9 cellular contexts compared by ENCODE assay signal in genomic region chr5:135543151-135543818, GRCh38. TPM values are rescaled to one million over a fixed set of nuclear protein-coding genes. Genes with fewer than 3 reads are reported as not detected.
A peak's percentile ranks its signal among the peaks of the same experiment; 100 is the strongest.
DNase-seq lines count a peak whose midpoint lies in the region; ATAC-seq, FAIRE-seq and TF ChIP-seq lines count a peak whose summit lies in the region.
"Had no signal": no experiment of that assay in that cellular context is flagged by ENCODE, and none has a peak within 500 bp of the region (broad histone marks: within the 10 kb centered on the region; RNA-seq: fewer than 3 reads in every experiment).

No MANE protein-coding gene starts in this region.

- H3K4me1 Mint-ChIP-seq in astrocyte (ENCODE audit: low read depth, unreplicated experiment) = peaks cover 1% of the 10 kb centered on the region

- no peak for TF ChIP-seq POLR2A in vagina (IDR thresholded peaks at IDR 0.05)

- H3K27ac ChIP-seq in right atrium auricular region = no peak overlapping the region
- no peak overlapping the region for H3K27ac ChIP-seq in astrocyte (ENCODE audit: low read depth, low read length)
- H3K27ac ChIP-seq in mucosa of rectum (ENCODE audit: low read depth in 2 of 2, low read length in 2 of 2) = no peak overlapping the region
- H3K27ac ChIP-seq in vagina = no peak overlapping the region
- H3K27ac ChIP-seq: neutrophil had no signal

- no peak overlapping the region for H3K27ac Mint-ChIP-seq in astrocyte (ENCODE audit: unreplicated experiment)

- H3K36me3 ChIP-seq in right atrium auricular region = no peaks in the 10 kb centered on the region
- H3K36me3 ChIP-seq in astrocyte (ENCODE audit: insufficient read depth, low read length) = no peaks in the 10 kb centered on the region
- H3K36me3 ChIP-seq in mucosa of rectum (ENCODE audit: control insufficient read depth in 2 of 2, insufficient read depth in 2 of 2, low read length in 2 of 2) = no peaks in the 10 kb centered on the region
- H3K36me3 ChIP-seq in vagina = no peaks in the 10 kb centered on the region
- H3K36me3 ChIP-seq: neutrophil had no signal

- H3K27me3 Mint-ChIP-seq in astrocyte (ENCODE audit: low read depth, unreplicated experiment) = peaks cover 91% of the 10 kb centered on the region

- DNase-seq in right atrium auricular region (ENCODE audit: low spot score) = no peak
- DNase-seq in cardiac septum (ENCODE audit: low spot score) = no peak
- DNase-seq in astrocyte (ENCODE audit: low read depth) = no peak
- DNase-seq in vagina (ENCODE audit: extremely low spot score in 2 of 2) = no peak
- DNase-seq in AG20443 (ENCODE audit: low spot score) = no peak
- no peak for DNase-seq in NOMO-1 treated with DMSO at 0.1 percent for 48 hours (lab: John Stamatoyannopoulos, UW; ENCODE audit: unreplicated experiment)

- H3K9me3 ChIP-seq in right atrium auricular region (no peaks in the 10 kb centered on the region), astrocyte (ENCODE audit: insufficient read depth, low read depth, low read length) (no peaks in the 10 kb centered on the region), mucosa of rectum (ENCODE audit: control insufficient read depth in 2 of 2, low read length in 2 of 2) (no peaks in the 10 kb centered on the region), vagina (no peaks in the 10 kb centered on the region)
- H3K9me3 ChIP-seq: neutrophil had no signal

- H3K4me1 ChIP-seq in right atrium auricular region (peaks cover 0 to 15% of the 10 kb centered on the region in 2 donors), astrocyte (ENCODE audit: insufficient read depth, low read length) (peaks cover 9% of the 10 kb centered on the region), mucosa of rectum (ENCODE audit: control insufficient read depth in 2 of 2, insufficient read depth in 2 of 2, low read length in 2 of 2) (peaks cover 2 to 3% of the 10 kb centered on the region in 2 donors), vagina (peaks cover 21% of the 10 kb centered on the region)

- H3K36me3 Mint-ChIP-seq in astrocyte (ENCODE audit: low read depth, unreplicated experiment) = peaks cover 3% of the 10 kb centered on the region

- no peaks in the 10 kb centered on the region for H4K20me1 ChIP-seq in astrocyte (ENCODE audit: insufficient read depth, low read length)

- intact Hi-C loops in cardiac septum (cut with DNase I) = no loop called here
- intact Hi-C loops in vagina (cut with DNase I) = no loop called here

- H3K4me3 ChIP-seq in right atrium auricular region = peak overlapping the region; percentile 26 to 50
- H3K4me3 ChIP-seq in astrocyte (ENCODE audit: insufficient read depth, low read depth, low read length) = no peak overlapping the region
- peak overlapping the region; percentile 38 to 74 for H3K4me3 ChIP-seq in mucosa of rectum (ENCODE audit: low read length in 2 of 2)
- peak overlapping the region; percentile 32 to 39 for H3K4me3 ChIP-seq in vagina

- H3K4me3 Mint-ChIP-seq in astrocyte (ENCODE audit: unreplicated experiment) = peak overlapping the region; percentile 70

- H3K4me2 ChIP-seq in astrocyte (ENCODE audit: low read length) = peak overlapping the region; percentile 72

- H3K27me3 ChIP-seq in right atrium auricular region (peaks cover 2 to 6% of the 10 kb centered on the region in 2 donors), astrocyte (ENCODE audit: insufficient read depth, low read length) (peaks cover 96% of the 10 kb centered on the region), mucosa of rectum (ENCODE audit: control insufficient read depth in 2 of 2, insufficient read depth in 2 of 2, low read length in 2 of 2) (peaks cover 70 to 84% of the 10 kb centered on the region in 2 donors), vagina (no peaks in the 10 kb centered on the region)

- H3K79me2 ChIP-seq in astrocyte (ENCODE audit: insufficient read depth, low read length) = no peaks in the 10 kb centered on the region

- no peak for FAIRE-seq in astrocyte (lab: Jason Lieb, UNC)

- peaks cover 6% of the 10 kb centered on the region for H3K9me3 Mint-ChIP-seq in astrocyte (ENCODE audit: unreplicated experiment)

- H3K9ac ChIP-seq in astrocyte (ENCODE audit: low read length) = no peak overlapping the region
- peak overlapping the region in 1 of 2 donors; percentile 42 for H3K9ac ChIP-seq in mucosa of rectum (ENCODE audit: low read depth in 1 of 2, low read length in 2 of 2)

- peak overlapping the region; percentile 58 for H2AFZ ChIP-seq in astrocyte (ENCODE audit: low read depth, low read length)

- ATAC-seq in HG03097 (IDR thresholded peaks at IDR 0.05; ENCODE audit: low FRiP score, unreplicated experiment) = no peak

- TF ChIP-seq CTCF in right atrium auricular region (IDR thresholded peaks at IDR 0.05) (no peak), astrocyte (IDR thresholded peaks at IDR 0.05; ENCODE audit: insufficient read depth, low read depth, low read length) (no peak), vagina (IDR thresholded peaks at IDR 0.05) (no peak)

RNA-seq across cellular contexts. Expression of gene NEUROG1, which starts 7.5 kb away (rescaled TPM):
- total RNA-seq in right atrium auricular region (not detected), cardiac septum (not detected), astrocyte (not detected in 2 replicates), vagina (not detected)

RNA-seq across cellular contexts. Expression of gene CXCL14, which starts 35.5 kb away (rescaled TPM):
- total RNA-seq in right atrium auricular region (1 to 10 TPM in 1 of 2 donors, under 1 TPM in 1; 0.33 to 3.1 TPM), cardiac septum (1.2 TPM), astrocyte (0.53 and 1.0 TPM in 2 replicates), vagina (62.1 TPM)

Comparison
In these comparisons a context has a peak if more than half of its experiments do, and no peak if none do; other contexts are left out.
1. RNA of gene CXCL14, which starts 35.5 kb away (total RNA-seq): 62.1 TPM in vagina (single experiment); 0.33 to 3.1 TPM in right atrium auricular region, 1.2 TPM in cardiac septum (single experiment) and 0.53 to 1.0 TPM in astrocyte; every median in the first group is over 10 times any median in the second.